ENCODE assay signal across 8 cellular contexts in the genomic region with DNA sequence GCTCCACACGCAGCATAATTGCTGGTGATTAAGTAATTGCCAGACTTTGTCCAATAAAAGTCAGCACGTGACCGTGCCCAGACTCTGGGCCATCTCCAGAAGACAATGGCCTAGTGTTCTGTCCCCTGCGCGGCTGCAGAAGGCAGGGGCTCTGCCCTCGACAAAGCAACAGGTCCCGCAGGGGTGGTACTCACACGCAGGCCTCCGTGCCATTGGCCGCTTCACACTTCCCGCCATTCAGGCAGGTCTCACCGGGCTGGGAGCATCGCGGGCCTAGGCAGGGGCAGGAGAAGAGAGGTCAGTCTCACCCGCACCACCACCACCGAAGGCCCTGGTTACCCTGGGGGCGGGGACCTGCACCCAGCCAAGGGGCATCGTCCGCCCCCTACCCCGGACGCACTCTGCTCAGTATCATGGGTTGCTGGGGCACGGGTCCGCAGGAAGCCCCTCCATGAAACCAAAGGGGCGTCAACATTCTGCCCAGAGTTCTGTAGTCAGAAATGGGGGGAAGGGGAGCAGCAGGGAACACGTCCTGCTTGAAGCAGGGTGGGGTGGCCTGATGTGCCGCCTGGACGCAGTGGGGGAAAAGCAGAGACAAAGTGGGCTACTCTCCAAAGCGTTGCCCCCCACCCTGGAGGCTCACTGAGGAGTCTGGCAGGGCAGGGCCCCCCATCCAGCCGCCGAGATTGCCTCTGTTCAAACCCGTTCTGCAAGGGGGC. TPM values are rescaled to one million over a fixed set of nuclear protein-coding genes. Genes with fewer than 3 reads are reported as not detected.
DNase-seq lines count a peak whose midpoint lies in the region; ATAC-seq and TF ChIP-seq lines count a peak whose summit lies in the region.

No MANE protein-coding gene starts in this region.

- TF ChIP-seq POLR2A in vagina (IDR thresholded peaks at IDR 0.05), result no peak

- intact Hi-C loops in vagina (cut with DNase I), result loop anchor here (10.0 kb wide), 1 partner anchor 49 kb away; no protein-coding TSS in a partner anchor

- peaks cover 0 to 18% of the 10 kb centered on the region in 2 donors for H3K36me3 ChIP-seq in duodenal mucosa (ENCODE audit: control insufficient read depth in 1 of 2, insufficient read depth in 2 of 2, low read length in 2 of 2)
- H3K36me3 ChIP-seq in vagina, result peaks cover 0 to 9% of the 10 kb centered on the region in 2 donors

- H3K4me3 Mint-ChIP-seq in stimulated activated naive CD8-positive, alpha-beta T cell treated with anti-CD3 and anti-CD28 coated beads, Interleukin-15, Interleukin-2, amounts not matched to agents 100 ng/mL and 50 ng/mL, for 24 hours, result peak overlapping the region; percentile 92

- CTCF ChIA-PET in HEK293T (lab: Yijun Ruan, JAX), result no interaction called here

- H3K4me1 ChIP-seq in duodenal mucosa (ENCODE audit: control insufficient read depth in 1 of 2, insufficient read depth in 2 of 2, low read length in 2 of 2) (peaks cover 47 to 73% of the 10 kb centered on the region in 2 donors), vagina (peaks cover 84% of the 10 kb centered on the region)

- no peaks in the 10 kb centered on the region for H3K27me3 Mint-ChIP-seq in stimulated activated naive CD8-positive, alpha-beta T cell treated with anti-CD3 and anti-CD28 coated beads, Interleukin-15, Interleukin-2, amounts not matched to agents 100 ng/mL and 50 ng/mL, for 24 hours

- no peak for ATAC-seq in stimulated activated naive CD8-positive, alpha-beta T cell treated with anti-CD3 and anti-CD28 coated beads, Interleukin-15, Interleukin-2, amounts not matched to agents 100 U/mL and 50 U/mL, for 24 hours
- ATAC-seq in HG03354 (IDR thresholded peaks at IDR 0.05; ENCODE audit: poor library complexity, severe bottlenecking, unreplicated experiment) (no peak), HG03439 (IDR thresholded peaks at IDR 0.05; ENCODE audit: unreplicated experiment) (no peak)

- H3K9ac ChIP-seq in duodenal mucosa (ENCODE audit: low read depth in 1 of 2, low read length in 2 of 2), result peak overlapping the region; percentile 66 to 79

- no peak overlapping the region for H3K27ac Mint-ChIP-seq in stimulated activated naive CD8-positive, alpha-beta T cell treated with anti-CD3 and anti-CD28 coated beads, Interleukin-15, Interleukin-2, amounts not matched to agents 100 ng/mL and 50 ng/mL, for 24 hours

- DNase-seq in stimulated activated naive CD8-positive, alpha-beta T cell treated with anti-CD3 and anti-CD28 coated beads, Interleukin-15, Interleukin-2, amounts not matched to agents 100 U/mL and 50 U/mL, for 24 hours, result no peak
- DNase-seq in mucosa of gallbladder (ENCODE audit: low spot score) (peak; percentile 66), vagina (ENCODE audit: extremely low spot score in 2 of 2) (no peak), HEK293T (ENCODE audit: extremely low spot score) (no peak)

- H3K27me3 ChIP-seq in duodenal mucosa (ENCODE audit: control insufficient read depth in 1 of 2, insufficient read depth in 2 of 2, low read length in 2 of 2) (no peaks in the 10 kb centered on the region), vagina (no peaks in the 10 kb centered on the region)

- H3K4me3 ChIP-seq in duodenal mucosa (ENCODE audit: low read depth in 1 of 2, low read length in 2 of 2), result peak overlapping the region; percentile 77 to 90
- H3K4me3 ChIP-seq in vagina, result peak overlapping the region; percentile 73 to 99

- H3K9me3 ChIP-seq in duodenal mucosa (ENCODE audit: control insufficient read depth in 1 of 2, low read length in 2 of 2) (no peaks in the 10 kb centered on the region), vagina (no peaks in the 10 kb centered on the region)

- H3K4me1 Mint-ChIP-seq in stimulated activated naive CD8-positive, alpha-beta T cell treated with anti-CD3 and anti-CD28 coated beads, Interleukin-15, Interleukin-2, amounts not matched to agents 100 ng/mL and 50 ng/mL, for 24 hours (ENCODE audit: low read depth), result peaks cover 62% of the 10 kb centered on the region

- POLR2A ChIA-PET in HEK293T (lab: Yijun Ruan, JAX), result no interaction called here

- no peaks in the 10 kb centered on the region for H3K9me3 Mint-ChIP-seq in stimulated activated naive CD8-positive, alpha-beta T cell treated with anti-CD3 and anti-CD28 coated beads, Interleukin-15, Interleukin-2, amounts not matched to agents 100 ng/mL and 50 ng/mL, for 24 hours

- peak overlapping the region; percentile 25 for H3K27ac ChIP-seq in duodenal mucosa (ENCODE audit: low read depth, low read length)
- H3K27ac ChIP-seq in vagina, result peak overlapping the region; percentile 96

- TF ChIP-seq CTCF in vagina (IDR thresholded peaks at IDR 0.05), result no peak

- H3K36me3 Mint-ChIP-seq in stimulated activated naive CD8-positive, alpha-beta T cell treated with anti-CD3 and anti-CD28 coated beads, Interleukin-15, Interleukin-2, amounts not matched to agents 100 ng/mL and 50 ng/mL, for 24 hours (ENCODE audit: low read depth), result peaks cover 27% of the 10 kb centered on the region

TF ChIP-seq in HEK293T, 16 proteins besides CTCF, POLR2A, EP300 and RAD21:
- no peak for TF ChIP-seq L3MBTL2 (conservative IDR thresholded peaks at IDR 0.05)
- TF ChIP-seq ZNF384 (IDR thresholded peaks at IDR 0.05), result no peak
- TF ChIP-seq FOXK2 (IDR thresholded peaks at IDR 0.05), result no peak
- no peak for TF ChIP-seq LEF1 (IDR thresholded peaks at IDR 0.05; ENCODE audit: borderline replicate concordance)

RNA-seq across cellular contexts. Expression of gene NOTCH1, which starts 1.9 kb away (rescaled TPM):
- total RNA-seq in mucosa of gallbladder (51.6 TPM), vagina (67.0 TPM)
